In genomic region chr13:41059896-41060722, GRCh38 we compare ENCODE assay signal across 8 cellular contexts. TPM values are rescaled to one million over a fixed set of nuclear protein-coding genes. Genes with fewer than 3 reads are reported as not detected.
A peak's percentile ranks its signal among the peaks of the same experiment; 100 is the strongest.
DNase-seq lines count a peak whose midpoint lies in the region; ATAC-seq, FAIRE-seq and TF ChIP-seq lines count a peak whose summit lies in the region.

No MANE protein-coding gene starts in this region.

- TF ChIP-seq EP300 in HepG2 (IDR thresholded peaks at IDR 0.05; ENCODE audit: low read depth in 2 of 2, low read length in 2 of 2) (peak in 1 of 2 experiments; percentile 59; a peak in 1 of 4 replicates), HepG2 (CRISPR knock-in tag; IDR thresholded peaks at IDR 0.05; ENCODE audit: borderline replicate concordance) (no peak)

- peaks cover 64% of the 10 kb centered on the region for H3K4me1 ChIP-seq in HepG2 (ENCODE audit: insufficient read depth, low read length)

- peak overlapping the region; percentile 93 for H3K9ac ChIP-seq in HepG2 (ENCODE audit: insufficient read depth, low read depth, low read length)

- TSS peak; percentile 52 for BruUV-seq in HepG2 (replicated peaks; lab: Mats Ljungman, UMichigan)

- peaks cover 36% of the 10 kb centered on the region for H4K20me1 ChIP-seq in HepG2 (ENCODE audit: insufficient read depth, low read length)

- CTCF ChIA-PET in HepG2 (lab: Yijun Ruan, JAX; ENCODE audit: low intra/inter-chr PET ratio, low total read pairs): no interaction called here

- WGBS in HepG2 (ENCODE audit: low lambda C conversion rate): under 1% methylated on average over 31 of the region's 64 CpGs

- no peaks in the 10 kb centered on the region for H3K9me3 ChIP-seq in HepG2 (ENCODE audit: low read length)

- no peaks in the 10 kb centered on the region; a peak in 2 of 5 replicates for H3K36me3 ChIP-seq in HepG2 (replicated peaks in 1 of 2; ENCODE audit: control insufficient read depth in 1 of 2, insufficient read depth in 2 of 2, low read length in 2 of 2)

- DNase-seq in AG20443 (ENCODE audit: low spot score) (peak; percentile 83), NCI-H510A treated with DMSO at 0.1 percent for 48 hours (lab: John Stamatoyannopoulos, UW) (peak; percentile 4), cortex of kidney (lab: John Stamatoyannopoulos, UW) (peak; percentile 55), HepG2 (ENCODE audit: low spot score) (peak; percentile 92)
- DNase-seq in activated CD4-positive, alpha-beta T cell treated with anti-CD3 and anti-CD28 coated beads, Interleukin-2, amount 10 ng/mL, durations not matched to agents 24 days and 14 days: peak; percentile 91
- peak; percentile 74 for DNase-seq in stimulated activated CD4-positive, alpha-beta T cell treated with anti-CD3 and anti-CD28 coated beads, Interleukin-2, amount 100 ng/mL, for 4 hours (ENCODE audit: low read depth)

- H3K4me2 ChIP-seq in HepG2 (ENCODE audit: low read depth, low read length): peak overlapping the region; percentile 86

- no peak overlapping the region for H2AFZ ChIP-seq in HepG2 (ENCODE audit: low read length)

- ATAC-seq in HG03159 (IDR thresholded peaks at IDR 0.05; ENCODE audit: unreplicated experiment) (peak; percentile 32), HepG2 (peak; percentile 81)

- peak overlapping the region; percentile 84 to 96 (median 90) for H3K4me3 ChIP-seq in HepG2 (replicated peaks in 1 of 3; ENCODE audit: insufficient read depth in 1 of 3, low read depth in 2 of 3, low read length in 3 of 3)

- H3K4me3 Mint-ChIP-seq in activated CD4-positive, alpha-beta T cell treated with anti-CD3 and anti-CD28 coated beads, Interleukin-2, amount 10 ng/mL, durations not matched to agents 24 days and 14 days: peak overlapping the region; percentile 100

- TF ChIP-seq RAD21 in HepG2 (CRISPR knock-in tag; IDR thresholded peaks at IDR 0.05): peak; percentile 34

- H3K79me2 ChIP-seq in HepG2 (ENCODE audit: insufficient read depth, low read length): peaks cover 87% of the 10 kb centered on the region

- no peaks in the 10 kb centered on the region; a peak in 1 of 5 replicates for H3K27me3 ChIP-seq in HepG2 (ENCODE audit: control insufficient read depth in 1 of 2, insufficient read depth in 2 of 2, low read length in 2 of 2)

- peaks cover 20% of the 10 kb centered on the region for H3K36me3 Mint-ChIP-seq in activated CD4-positive, alpha-beta T cell treated with anti-CD3 and anti-CD28 coated beads, Interleukin-2, amount 10 ng/mL, durations not matched to agents 24 days and 14 days (ENCODE audit: low read depth)

- H3K9me3 Mint-ChIP-seq in activated CD4-positive, alpha-beta T cell treated with anti-CD3 and anti-CD28 coated beads, Interleukin-2, amount 10 ng/mL, durations not matched to agents 24 days and 14 days: no peaks in the 10 kb centered on the region

- intact Hi-C loops in activated CD4-positive, alpha-beta T cell treated with anti-CD3 and anti-CD28 coated beads, Interleukin-2, amount 10 ng/mL, durations not matched to agents 24 days and 14 days (cut with micrococcal nuclease): loop anchor here (1.0 to 5.0 kb wide), 11 partner anchors 41 to 857 kb away; partner anchors contain the start of genes ELF1, FOXO1, KBTBD7 and NAA16
- intact Hi-C loops in HepG2 (cut with micrococcal nuclease; ENCODE audit: unreplicated experiment): loop anchor here (2.0 to 5.0 kb wide), 5 partner anchors 43 to 273 kb away; partner anchors contain the start of genes ELF1, KBTBD6, NAA16 and SLC25A15

- H3K27ac ChIP-seq in HepG2 (ENCODE audit: extremely low read length, insufficient read depth, low read length): peak overlapping the region; percentile 98

- peak; percentile 74 for TF ChIP-seq CTCF in HepG2 (CRISPR knock-in tag; IDR thresholded peaks at IDR 0.05)

- H3K27me3 Mint-ChIP-seq in activated CD4-positive, alpha-beta T cell treated with anti-CD3 and anti-CD28 coated beads, Interleukin-2, amount 10 ng/mL, durations not matched to agents 24 days and 14 days: peaks cover 5% of the 10 kb centered on the region

- POLR2A ChIA-PET in HepG2 (lab: Yijun Ruan, JAX): interaction anchor here (0.6 to 2.7 kb wide), 22 partner anchors 9 to 593 kb away, joined by 3 to 35 read pairs (median 4); partner anchors contain the start of genes ELF1, KBTBD7 and SLC25A15

- H3K4me1 Mint-ChIP-seq in activated CD4-positive, alpha-beta T cell treated with anti-CD3 and anti-CD28 coated beads, Interleukin-2, amount 10 ng/mL, durations not matched to agents 24 days and 14 days: peaks cover 50% of the 10 kb centered on the region

- peak; percentile 57 for FAIRE-seq in HepG2 (lab: Jason Lieb, UNC)

- peak overlapping the region; percentile 100 for H3K27ac Mint-ChIP-seq in activated CD4-positive, alpha-beta T cell treated with anti-CD3 and anti-CD28 coated beads, Interleukin-2, amount 10 ng/mL, durations not matched to agents 24 days and 14 days

- TF ChIP-seq POLR2A in GM18951 (IDR thresholded peaks at IDR 0.05; ENCODE audit: extremely low read depth, insufficient read depth, insufficient read length) (peak; percentile 79), HepG2 (IDR thresholded peaks at IDR 0.05; ENCODE audit: insufficient read depth in 1 of 2, low read depth in 2 of 2, low read length in 2 of 2) (peak; percentile 76 to 95)

- in situ Hi-C loops in GM18951 (cut with MboI; ENCODE audit: low sequenced_read_pairs, unreplicated experiment) (loop anchor here (10.0 kb wide), 1 partner anchor 75 kb away; no protein-coding TSS in a partner anchor), HepG2 (cut with HindIII; ENCODE audit: extremely low pct_ligation_motif_present, low pct_unique_long_range_greater_than_20kb) (loop anchor here (10.0 kb wide), 2 partner anchors 85 to 135 kb away; partner anchors contain the start of gene KBTBD7)

TF ChIP-seq in HepG2, 621 proteins besides CTCF, POLR2A, EP300 and RAD21 (continues in another document):
- TF ChIP-seq, protein P1, sequence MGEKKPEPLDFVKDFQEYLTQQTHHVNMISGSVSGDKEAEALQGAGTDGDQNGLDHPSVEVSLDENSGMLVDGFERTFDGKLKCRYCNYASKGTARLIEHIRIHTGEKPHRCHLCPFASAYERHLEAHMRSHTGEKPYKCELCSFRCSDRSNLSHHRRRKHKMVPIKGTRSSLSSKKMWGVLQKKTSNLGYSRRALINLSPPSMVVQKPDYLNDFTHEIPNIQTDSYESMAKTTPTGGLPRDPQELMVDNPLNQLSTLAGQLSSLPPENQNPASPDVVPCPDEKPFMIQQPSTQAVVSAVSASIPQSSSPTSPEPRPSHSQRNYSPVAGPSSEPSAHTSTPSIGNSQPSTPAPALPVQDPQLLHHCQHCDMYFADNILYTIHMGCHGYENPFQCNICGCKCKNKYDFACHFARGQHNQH (CRISPR knock-in tag; IDR thresholded peaks at IDR 0.05): no peak; the same call in 1 of the 2 replicates

RNA-seq across cellular contexts. Expression of gene WBP4, which starts 1.2 kb away (rescaled TPM):
- 13.3 and 14.1 TPM in 2 replicates for total RNA-seq in activated CD4-positive, alpha-beta T cell treated with anti-CD3 and anti-CD28 coated beads, Interleukin-2, amount 10 ng/mL, durations not matched to agents 24 days and 14 days
- total RNA-seq in HepG2 (2016; rRNA removed; fragmentation: Illumina TruSeq; extraction: Trizol): 11.7 and 16.8 TPM in 2 replicates
- total RNA-seq in HepG2 (2016; cell fraction: cytosol; rRNA removed; fragmentation: Illumina TruSeq; extraction: Trizol; ENCODE audit: low read depth): 1.8 and 2.7 TPM in 2 replicates
- total RNA-seq in HepG2 (2016; cell fraction: insoluble cytoplasmic fraction; rRNA removed; fragmentation: Illumina TruSeq; extraction: Trizol): 12.5 and 16.9 TPM in 2 replicates
- 4.5 and 4.9 TPM in 2 replicates for total RNA-seq in HepG2 (2016; cell fraction: membrane; rRNA removed; fragmentation: Illumina TruSeq; extraction: Trizol)
- 8.6 and 8.7 TPM in 2 replicates for total RNA-seq in HepG2 (2016; cell fraction: nucleus; rRNA removed; fragmentation: Illumina TruSeq; extraction: Trizol)
- 5.6 and 6.7 TPM in 2 replicates for polyA plus RNA-seq in HepG2 (2011; rRNA removed)
- 2.7 and 3.8 TPM in 2 replicates for polyA plus RNA-seq in HepG2 (2011; cell fraction: cytosol; rRNA removed)
- 2.8 and 4.4 TPM in 2 replicates for polyA plus RNA-seq in HepG2 (2011; cell fraction: nucleus; rRNA removed)
- polyA plus RNA-seq in HepG2 (2012): 9.8 and 11.1 TPM in 2 replicates
- 1.0 and 1.1 TPM in 2 replicates for polyA plus RNA-seq in HepG2 (2016; cell fraction: cytosol; fragmentation: Illumina TruSeq; extraction: Trizol; ENCODE audit: low read depth)
- polyA plus RNA-seq in HepG2 (2016; cell fraction: insoluble cytoplasmic fraction; fragmentation: Illumina TruSeq; extraction: Trizol; ENCODE audit: low read depth): 18.0 and 18.9 TPM in 2 replicates
- 2.6 and 3.2 TPM in 2 replicates for polyA plus RNA-seq in HepG2 (2016; cell fraction: membrane; fragmentation: Illumina TruSeq; extraction: Trizol; ENCODE audit: low read depth)
- polyA plus RNA-seq in HepG2 (2016; cell fraction: nucleus; fragmentation: Illumina TruSeq; extraction: Trizol; ENCODE audit: insufficient read depth, low read depth): 14.5 and 15.5 TPM in 2 replicates
- polyA minus RNA-seq in HepG2 (2011; rRNA and poly(A)+ RNA removed; ENCODE audit: low replicate concordance): 0.91 and 1.3 TPM in 2 replicates
- polyA minus RNA-seq in HepG2 (2011; cell fraction: cytosol; rRNA and poly(A)+ RNA removed): 3.2 and 3.7 TPM in 2 replicates
- 8.1 and 9.2 TPM in 2 replicates for polyA minus RNA-seq in HepG2 (2011; cell fraction: nucleus; rRNA and poly(A)+ RNA removed)

RNA-seq across cellular contexts. Expression of gene ELF1, which starts 41.0 kb away (rescaled TPM):
- 65.0 and 65.8 TPM in 2 replicates for total RNA-seq in activated CD4-positive, alpha-beta T cell treated with anti-CD3 and anti-CD28 coated beads, Interleukin-2, amount 10 ng/mL, durations not matched to agents 24 days and 14 days
- total RNA-seq in HepG2 (2016; rRNA removed; fragmentation: Illumina TruSeq; extraction: Trizol): 71.5 and 91.5 TPM in 2 replicates
- 12.1 and 14.2 TPM in 2 replicates for total RNA-seq in HepG2 (2016; cell fraction: cytosol; rRNA removed; fragmentation: Illumina TruSeq; extraction: Trizol; ENCODE audit: low read depth)
- total RNA-seq in HepG2 (2016; cell fraction: insoluble cytoplasmic fraction; rRNA removed; fragmentation: Illumina TruSeq; extraction: Trizol): 70.6 and 87.4 TPM in 2 replicates
- 24.5 and 26.2 TPM in 2 replicates for total RNA-seq in HepG2 (2016; cell fraction: membrane; rRNA removed; fragmentation: Illumina TruSeq; extraction: Trizol)
- 78.4 and 79.2 TPM in 2 replicates for total RNA-seq in HepG2 (2016; cell fraction: nucleus; rRNA removed; fragmentation: Illumina TruSeq; extraction: Trizol)
- 24.6 and 26.5 TPM in 2 replicates for polyA plus RNA-seq in HepG2 (2011; rRNA removed)
- 14.1 and 18.0 TPM in 2 replicates for polyA plus RNA-seq in HepG2 (2011; cell fraction: cytosol; rRNA removed)
- polyA plus RNA-seq in HepG2 (2011; cell fraction: nucleus; rRNA removed): 15.7 and 16.1 TPM in 2 replicates
- 28.9 and 32.2 TPM in 2 replicates for polyA plus RNA-seq in HepG2 (2012)
- 1.6 and 1.9 TPM in 2 replicates for polyA plus RNA-seq in HepG2 (2016; cell fraction: cytosol; fragmentation: Illumina TruSeq; extraction: Trizol; ENCODE audit: low read depth)
- 55.8 and 56.2 TPM in 2 replicates for polyA plus RNA-seq in HepG2 (2016; cell fraction: insoluble cytoplasmic fraction; fragmentation: Illumina TruSeq; extraction: Trizol; ENCODE audit: low read depth)
- polyA plus RNA-seq in HepG2 (2016; cell fraction: membrane; fragmentation: Illumina TruSeq; extraction: Trizol; ENCODE audit: low read depth): 6.4 and 6.6 TPM in 2 replicates
- 46.4 and 47.1 TPM in 2 replicates for polyA plus RNA-seq in HepG2 (2016; cell fraction: nucleus; fragmentation: Illumina TruSeq; extraction: Trizol; ENCODE audit: insufficient read depth, low read depth)
- 18.2 and 60.6 TPM in 2 replicates for polyA minus RNA-seq in HepG2 (2011; rRNA and poly(A)+ RNA removed; ENCODE audit: low replicate concordance)
- polyA minus RNA-seq in HepG2 (2011; cell fraction: cytosol; rRNA and poly(A)+ RNA removed): 29.5 and 31.8 TPM in 2 replicates
- 77.6 and 81.4 TPM in 2 replicates for polyA minus RNA-seq in HepG2 (2011; cell fraction: nucleus; rRNA and poly(A)+ RNA removed)

Comparison
In these comparisons a context has a peak if more than half of its experiments do, and no peak if none do; other contexts are left out.
1. Peak in every context shown above with its lines: DNase-seq, ATAC-seq, H3K4me3 ChIP-seq and H3K27ac ChIP-seq.
2. DNase-seq: peak in every context shown above with its lines; median percentile 92 in HepG2; 91 in activated CD4-positive, alpha-beta T cell treated with anti-CD3 and anti-CD28 coated beads, Interleukin-2, amount 10 ng/mL, durations not matched to agents 24 days and 14 days; 83 in AG20443; 74 in stimulated activated CD4-positive, alpha-beta T cell treated with anti-CD3 and anti-CD28 coated beads, Interleukin-2, amount 100 ng/mL, for 4 hours; 55 in cortex of kidney; 4 in NCI-H510A treated with DMSO at 0.1 percent for 48 hours.